In genomic region chr19:33245948-33246728, GRCh38 we compare ENCODE assay signal across 1 cellular context.
TF ChIP-seq lines count a peak whose summit lies in the region.

No MANE protein-coding gene starts in this region.

TF ChIP-seq in HepG2, 621 proteins besides CTCF, POLR2A, EP300 and RAD21 (continued from another document):
- TF ChIP-seq ZMAT3 (CRISPR knock-in tag; conservative IDR thresholded peaks at IDR 0.05) (no peak), SMC3 (IDR thresholded peaks at IDR 0.05; ENCODE audit: low read length) (peak; percentile 9; the same call in 1 of the 2 replicates), SKI (IDR thresholded peaks at IDR 0.05; ENCODE audit: partially characterized antibody) (no peak)
TF ChIP-seq in HepG2: peak in this region for 7.
